1 cellular context compared by ENCODE assay signal in the genomic region with DNA sequence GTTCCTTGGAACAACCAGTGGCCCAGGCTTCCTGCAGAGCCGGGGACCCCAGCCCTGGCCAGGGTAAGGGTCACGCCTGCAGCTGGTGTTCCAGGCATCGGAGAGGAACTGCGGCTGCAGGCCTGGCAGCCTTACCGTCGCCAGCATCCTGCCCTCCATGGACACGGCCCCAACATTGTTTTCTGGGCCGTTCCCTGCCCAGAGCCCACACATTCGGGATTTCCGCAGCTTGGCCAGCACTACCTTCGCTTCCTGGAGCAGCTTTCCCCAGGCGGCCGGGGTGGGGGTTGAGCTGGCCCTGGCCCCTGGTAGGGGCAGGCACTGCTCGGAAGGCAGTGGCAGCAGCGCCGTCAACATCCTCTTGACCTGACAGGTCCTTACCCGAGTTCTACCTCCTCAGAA.
TF ChIP-seq lines count a peak whose summit lies in the region.

No MANE protein-coding gene starts in this region.

TF ChIP-seq in HepG2, 621 proteins besides CTCF, POLR2A, EP300 and RAD21:
- TF ChIP-seq MTA1 (CRISPR knock-in tag; IDR thresholded peaks at IDR 0.05; ENCODE audit: borderline replicate concordance) (no peak), AGO2 (optimal IDR thresholded peaks at IDR 0.05; ENCODE audit: low read depth, low read length) (peak; percentile 52)
